In the genomic region with DNA sequence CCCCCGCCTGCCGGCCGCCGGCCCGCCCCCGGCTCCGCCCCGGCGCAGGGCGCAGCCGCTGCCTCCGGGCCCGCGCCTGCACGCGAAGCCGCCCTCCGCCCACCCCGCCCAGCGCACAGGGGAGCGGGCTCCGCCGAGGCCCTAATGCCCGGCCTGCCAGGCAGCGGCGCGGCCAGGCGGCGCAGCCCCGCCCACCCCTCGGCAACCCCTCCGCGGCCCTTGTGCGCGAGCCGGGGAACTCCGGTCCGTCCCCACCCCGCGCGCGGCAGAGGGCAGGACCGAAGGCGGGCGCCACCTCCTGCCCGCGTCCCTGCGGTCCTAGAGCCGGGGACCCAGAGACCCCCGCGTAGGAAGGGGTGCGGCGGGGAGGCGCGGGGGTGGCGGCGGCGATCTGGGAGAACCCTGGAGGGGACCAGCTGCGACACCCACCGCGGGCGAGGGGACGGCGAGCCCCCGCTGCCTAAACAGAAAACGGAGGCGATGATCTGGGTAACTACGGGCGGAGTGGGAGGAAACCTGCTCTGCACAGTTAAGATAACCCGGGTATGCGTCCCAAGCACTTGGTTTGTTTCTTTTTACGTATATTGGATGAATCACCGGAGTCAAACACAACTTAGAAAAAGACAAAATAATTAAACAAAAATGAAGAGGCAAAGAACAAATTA, we compare ENCODE assay signal across 8 cellular contexts. TPM values are rescaled to one million over a fixed set of nuclear protein-coding genes. Genes with fewer than 3 reads are reported as not detected.
DNase-seq lines count a peak whose midpoint lies in the region; ATAC-seq and TF ChIP-seq lines count a peak whose summit lies in the region.

No MANE protein-coding gene starts in this region.

- intact Hi-C loops in heart left ventricle (cut with DNase I) (loop anchor here in 9 of 10 donors (1.0 to 10.0 kb wide), 9 partner anchors 79 to 187 kb away; partner anchors contain the start of genes RPL21 (in 8 of the 9) and RASL11A (in 1 of the 9)), posterior vena cava (cut with DNase I) (loop anchor here (5.0 to 10.0 kb wide), 3 partner anchors 100 to 1483 kb away; partner anchors contain the start of genes POMP (in 1 of the 2) and RASL11A (in 1 of the 2))

- whole genome bisulfite sequencing in adipose tissue, 3 donors = 0 to 1% (median 1%) methylated on average over 62 to 73 of the region's 73 CpGs
- 0 to 1% (median 1%) methylated on average over 43 to 73 of the region's 73 CpGs for WGBS in heart left ventricle, 4 donors
- 0% methylated on average over 12 to 13 of the region's 73 CpGs for WGBS in upper lobe of left lung, 2 donors

- TF ChIP-seq EP300 in upper lobe of left lung (IDR thresholded peaks at IDR 0.05) = peak in 1 of 4 donors; percentile 2

- H3K9me3 ChIP-seq in heart left ventricle (no peaks in the 10 kb centered on the region), upper lobe of left lung (no peaks in the 10 kb centered on the region)

- peak; percentile 89 for DNase-seq in NCI-H1092 (lab: John Stamatoyannopoulos, UW)
- DNase-seq in SW480 (ENCODE audit: low spot score) = peak; percentile 90
- DNase-seq in heart left ventricle = peak; percentile 93 to 96 (median 95)
- DNase-seq in posterior vena cava (ENCODE audit: low spot score) = peak; percentile 98
- peak; percentile 95 to 99 for DNase-seq in upper lobe of left lung

- ATAC-seq in HG02571 (IDR thresholded peaks at IDR 0.05; ENCODE audit: unreplicated experiment) (peak; percentile 75), heart left ventricle (peak; percentile 93 to 99 (median 96)), upper lobe of left lung (ENCODE audit: low FRiP score in 2 of 2) (peak; percentile 97 to 98)

- H3K4me3 ChIP-seq in heart left ventricle (peak overlapping the region; percentile 22 to 93 (median 75)), upper lobe of left lung (peak overlapping the region; percentile 82 to 93 (median 88))

- H3K36me3 ChIP-seq in heart left ventricle = no peaks in the 10 kb centered on the region
- H3K36me3 ChIP-seq in upper lobe of left lung = no peaks in the 10 kb centered on the region

- H3K27me3 ChIP-seq in heart left ventricle = no peaks in the 10 kb centered on the region
- H3K27me3 ChIP-seq in upper lobe of left lung = no peaks in the 10 kb centered on the region

- TF ChIP-seq CTCF in GM12874 (IDR thresholded peaks at IDR 0.05; ENCODE audit: insufficient read depth, low read depth, low read length) = peak; percentile 18; the same call in 1 of the 2 replicates
- TF ChIP-seq CTCF in heart left ventricle (IDR thresholded peaks at IDR 0.05) = peak in 7 of 12 donors; percentile 16 to 48 (median 28)
- TF ChIP-seq CTCF in upper lobe of left lung (IDR thresholded peaks at IDR 0.05) = peak in 3 of 6 experiments; percentile 24 to 31 (median 24)

- H3K27ac ChIP-seq in adipose tissue (ENCODE audit: low read depth, low read length) = peak overlapping the region; percentile 52
- H3K27ac ChIP-seq in heart left ventricle = peak overlapping the region; percentile 76 to 99 (median 93)
- H3K27ac ChIP-seq in upper lobe of left lung = peak overlapping the region; percentile 91 to 99 (median 95)

- H3K4me1 ChIP-seq in heart left ventricle (peaks cover 8 to 54% (median 35%) of the 10 kb centered on the region in 12 donors), upper lobe of left lung (peaks cover 29 to 36% (median 32%) of the 10 kb centered on the region in 4 donors)

- TF ChIP-seq POLR2A in heart left ventricle (IDR thresholded peaks at IDR 0.05) = no peak
- peak in 1 of 4 donors; percentile 64 for TF ChIP-seq POLR2A in upper lobe of left lung (IDR thresholded peaks at IDR 0.05)

RNA-seq across cellular contexts. Expression of gene USP12, which starts 0.4 kb away (rescaled TPM):
- 10 to 100 TPM in 2 of 3 donors, 1 to 10 TPM in 1; 6.0 to 17.1 (median 15.3) TPM for polyA plus RNA-seq in adipose tissue
- 10 to 100 TPM; 13.2 to 29.2 (median 20.8) TPM for total RNA-seq in heart left ventricle
- 10 to 100 TPM in 1 of 2 donors, 1 to 10 TPM in 1; 5.1 to 35.4 TPM for polyA plus RNA-seq in heart left ventricle
- total RNA-seq in posterior vena cava = 10 to 100 TPM; 40.3 to 94.3 TPM
- total RNA-seq in upper lobe of left lung = 10 to 100 TPM; 11.9 to 78.8 (median 30.5) TPM

Comparison
In these comparisons a context has a peak if more than half of its experiments do, and no peak if none do; other contexts are left out.
1. Peak in every context shown above with its lines: DNase-seq, ATAC-seq, H3K4me3 ChIP-seq and H3K27ac ChIP-seq.